ENCODE assay signal across 9 cellular contexts in the genomic region with DNA sequence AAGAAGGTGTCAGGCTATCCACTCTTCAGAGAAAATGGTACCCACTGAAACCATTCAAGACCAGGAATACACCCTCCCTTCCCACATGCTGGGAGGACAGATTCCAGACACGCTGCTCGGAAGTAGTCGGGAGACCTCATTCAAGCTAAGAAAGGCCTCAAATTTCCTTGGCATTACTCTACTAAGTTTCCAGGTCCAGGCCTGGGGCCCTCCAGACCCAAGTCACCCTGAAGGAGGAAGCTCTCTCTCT. TPM values are rescaled to one million over a fixed set of nuclear protein-coding genes. Genes with fewer than 3 reads are reported as not detected.
DNase-seq lines count a peak whose midpoint lies in the region; ATAC-seq and TF ChIP-seq lines count a peak whose summit lies in the region.
"Had no signal": no experiment of that assay in that cellular context is flagged by ENCODE, and none has a peak within 500 bp of the region (broad histone marks: within the 10 kb centered on the region; RNA-seq: fewer than 3 reads in every experiment).

No MANE protein-coding gene starts in this region.

- H3K4me3 ChIP-seq in PC-9 (no peak overlapping the region), esophagus muscularis mucosa (peak overlapping the region in 2 of 4 donors; percentile 21 to 31), parathyroid adenoma (ENCODE audit: low read depth, low read length) (no peak overlapping the region)
- H3K4me3 ChIP-seq: uterus had no signal

- no peaks in the 10 kb centered on the region for H3K27me3 ChIP-seq in PC-9 (ENCODE audit: insufficient read depth, low read depth)
- H3K27me3 ChIP-seq in esophagus muscularis mucosa: no peaks in the 10 kb centered on the region
- H3K27me3 ChIP-seq in parathyroid adenoma (ENCODE audit: control insufficient read depth, insufficient read depth, low read length): no peaks in the 10 kb centered on the region
- H3K27me3 ChIP-seq: uterus had no signal

- no peaks in the 10 kb centered on the region for H4K20me1 ChIP-seq in PC-9 (ENCODE audit: insufficient read depth)

- DNase-seq in GM13977 (ENCODE audit: low spot score) (no peak), PC-9 (no peak), esophagus muscularis mucosa (ENCODE audit: extremely low spot score) (no peak), NCI-H1417 treated with DMSO at 0.1 percent for 48 hours (lab: John Stamatoyannopoulos, UW) (no peak)

- H3K9me3 ChIP-seq in PC-9 (ENCODE audit: insufficient read depth, low read depth): no peaks in the 10 kb centered on the region
- H3K9me3 ChIP-seq in esophagus muscularis mucosa: no peaks in the 10 kb centered on the region
- no peaks in the 10 kb centered on the region for H3K9me3 ChIP-seq in parathyroid adenoma (ENCODE audit: control insufficient read depth, low read length)
- H3K9me3 ChIP-seq: uterus had no signal

- H3K9ac ChIP-seq in parathyroid adenoma: no peak overlapping the region

- H3K27ac ChIP-seq in PC-9: no peak overlapping the region
- peak overlapping the region; percentile 86 to 95 (median 91) for H3K27ac ChIP-seq in esophagus muscularis mucosa (replicated peaks in 1 of 4)
- peak overlapping the region; percentile 97 for H3K27ac ChIP-seq in parathyroid adenoma

- CTCF ChIA-PET in PC-9 (lab: Charles Lee): interaction anchor here (0.6 to 4.5 kb wide), 14 partner anchors 10 to 89 kb away, joined by 3 to 50 read pairs (median 6); partner anchors contain the start of genes PXN, RNU4-1, RNU4-2 and RPLP0

- intact Hi-C loops in PC-9 (cut with micrococcal nuclease; ENCODE audit: unreplicated experiment): loop anchor here (1.0 to 2.0 kb wide), 4 partner anchors 27 to 219 kb away; partner anchors contain the start of genes GATC, PXN, RNU4-2 and RPLP0
- intact Hi-C loops in esophagus muscularis mucosa (cut with DNase I): loop anchor here (1.0 to 2.0 kb wide), 2 partner anchors 37 to 63 kb away; partner anchors contain the start of genes PXN and RNU4-2

- TF ChIP-seq CTCF in GM13977 (IDR thresholded peaks at IDR 0.05; ENCODE audit: extremely low read depth, insufficient read depth, missing control alignments) (peak; percentile 5), PC-9 (conservative IDR thresholded peaks at IDR 0.05) (no peak), esophagus muscularis mucosa (IDR thresholded peaks at IDR 0.05) (no peak), parathyroid adenoma (IDR thresholded peaks at IDR 0.05) (no peak)

- H3K36me3 ChIP-seq in PC-9 (ENCODE audit: low read depth) (no peaks in the 10 kb centered on the region), esophagus muscularis mucosa (peaks cover 7 to 28% (median 25%) of the 10 kb centered on the region in 4 donors), parathyroid adenoma (ENCODE audit: control insufficient read depth, insufficient read depth, low read length) (no peaks in the 10 kb centered on the region)
- H3K36me3 ChIP-seq: uterus had no signal

- peaks cover 44% of the 10 kb centered on the region for H3K79me2 ChIP-seq in PC-9 (ENCODE audit: low read depth)
- H3K79me2 ChIP-seq in parathyroid adenoma: peaks cover 27% of the 10 kb centered on the region

- H2AFZ ChIP-seq in PC-9 (no peak overlapping the region), parathyroid adenoma (peak overlapping the region; percentile 56)

- no peak for TF ChIP-seq POLR2A in esophagus muscularis mucosa (IDR thresholded peaks at IDR 0.05; ENCODE audit: low read depth)

- H3K4me1 ChIP-seq in PC-9 (replicated peaks; ENCODE audit: insufficient read depth) (peaks cover 48% of the 10 kb centered on the region), esophagus muscularis mucosa (peaks cover 87 to 96% (median 89%) of the 10 kb centered on the region in 4 donors), parathyroid adenoma (peaks cover 44% of the 10 kb centered on the region)

- POLR2A ChIA-PET in PC-9 (lab: Charles Lee; ENCODE audit: unreplicated experiment): interaction anchor here (0.5 to 5.5 kb wide), 5 partner anchors 13 to 66 kb away, joined by 4 to 222 read pairs (median 23); partner anchors contain the start of genes PXN, RNU4-2 and RPLP0

- peak overlapping the region; percentile 98 for H3K4me2 ChIP-seq in PC-9
- H3K4me2 ChIP-seq in parathyroid adenoma (ENCODE audit: low read length): peak overlapping the region; percentile 51

- H3F3A ChIP-seq in PC-9 (ENCODE audit: insufficient read depth, low read depth): peaks cover 41% of the 10 kb centered on the region

- 40% methylated on average over 3 of the region's 3 CpGs for WGBS in esophagus muscularis mucosa

- ATAC-seq in HG02610 (IDR thresholded peaks at IDR 0.05; ENCODE audit: unreplicated experiment) (no peak), GM18873 (IDR thresholded peaks at IDR 0.05; ENCODE audit: low FRiP score, unreplicated experiment) (no peak), GM21619 (IDR thresholded peaks at IDR 0.05; ENCODE audit: unreplicated experiment) (no peak)

- TF ChIP-seq EP300 in esophagus muscularis mucosa (IDR thresholded peaks at IDR 0.05): no peak

- no peaks in the 10 kb centered on the region for H3K9me2 ChIP-seq in PC-9 (ENCODE audit: insufficient read depth)

- in situ Hi-C loops in GM13977 (cut with MboI; ENCODE audit: low pct_unique_long_range_greater_than_20kb, low sequenced_read_pairs, unreplicated experiment): no loop called here

- no TSS peak for BruUV-seq in PC-9 (replicated peaks; lab: Mats Ljungman, UMichigan)

RNA-seq across cellular contexts. Expression of gene RPLP0, which starts 27.1 kb away (rescaled TPM):
- total RNA-seq in PC-9 (2021) (2,334 and 2,540 TPM in 2 replicates), esophagus muscularis mucosa (1,000 to 10,000 TPM; 2,092 to 2,985 (median 2,271) TPM)

RNA-seq across cellular contexts. Expression of gene GCN1, which starts 33.5 kb away (rescaled TPM):
- 116 and 119 TPM in 2 replicates for total RNA-seq in PC-9 (2021)
- total RNA-seq in esophagus muscularis mucosa: 10 to 100 TPM; 38.6 to 94.6 (median 49.3) TPM

RNA-seq across cellular contexts. Expression of gene PXN, which starts 37.6 kb away (rescaled TPM):
- total RNA-seq in PC-9 (2021): 191 and 218 TPM in 2 replicates
- total RNA-seq in esophagus muscularis mucosa: 10 to 100 TPM; 51.9 to 89.4 (median 71.9) TPM
